8 cellular contexts compared by ENCODE assay signal in genomic region chr14:24297190-24297964, GRCh38. TPM values are rescaled to one million over a fixed set of nuclear protein-coding genes. Genes with fewer than 3 reads are reported as not detected.
DNase-seq lines count a peak whose midpoint lies in the region; ATAC-seq and TF ChIP-seq lines count a peak whose summit lies in the region.

No MANE protein-coding gene starts in this region.

- H3K36me3 ChIP-seq in BE2C: peaks cover 10% of the 10 kb centered on the region

- no peaks in the 10 kb centered on the region for H3K9me3 ChIP-seq in BE2C

- POLR2A ChIA-PET in RWPE1 (lab: Yijun Ruan, JAX; ENCODE audit: low non-redundant PET): interaction anchor here (1.0 kb wide), 1 partner anchor 55 kb away, joined by 5 read pairs; the partner anchor contains the start of gene TINF2

- H3K27ac ChIP-seq in RWPE1 (peak overlapping the region; percentile 94), skin epidermis (peak overlapping the region in 12 of 21 experiments; percentile 1 to 89 (median 33))

- no peaks in the 10 kb centered on the region for H3K4me1 ChIP-seq in BE2C

- in situ Hi-C loops in GM13977 (cut with MboI; ENCODE audit: low pct_unique_long_range_greater_than_20kb, low sequenced_read_pairs, unreplicated experiment): loop anchor here (5.0 kb wide), 1 partner anchor 55 kb away; the partner anchor contains the start of gene TINF2

- TF ChIP-seq POLR2A in erythroblast (IDR thresholded peaks at IDR 0.05; ENCODE audit: low read length): no peak

- no peaks in the 10 kb centered on the region for H3K27me3 ChIP-seq in BE2C

- peak; percentile 67 for TF ChIP-seq CTCF in BE2C (IDR thresholded peaks at IDR 0.05; ENCODE audit: low read depth, low read length)
- TF ChIP-seq CTCF in GM13977 (IDR thresholded peaks at IDR 0.05; ENCODE audit: extremely low read depth, insufficient read depth, missing control alignments): peak; percentile 42
- TF ChIP-seq CTCF in RWPE1 (conservative IDR thresholded peaks at IDR 0.05; ENCODE audit: low read depth): peak; percentile 55

- H3K4me3 ChIP-seq in BE2C (ENCODE audit: low read depth, low read length) (no peak overlapping the region), skin epidermis (no peak overlapping the region)

- CTCF ChIA-PET in RWPE1 (lab: Yijun Ruan, JAX): interaction anchor here (0.6 to 4.7 kb wide), 11 partner anchors 10 to 208 kb away, joined by 3 to 51 read pairs (median 4); partner anchors contain the start of gene TINF2

- no peak for DNase-seq in BE2C
- no peak for DNase-seq in GM13977 (ENCODE audit: low spot score)
- peak; percentile 45 for DNase-seq in RWPE1 (ENCODE audit: low spot score)
- peak; percentile 45 to 66 for DNase-seq in erythroblast (lab: John Stamatoyannopoulos, UW)
- no peak for DNase-seq in cortex of kidney (lab: John Stamatoyannopoulos, UW)
- DNase-seq in NCI-H226: no peak

- ATAC-seq in HG03135 (IDR thresholded peaks at IDR 0.05; ENCODE audit: unreplicated experiment): peak; percentile 13

RNA-seq across cellular contexts. Expression of gene DHRS1, which starts 2.2 kb away (rescaled TPM):
- 5.3 TPM for polyA plus RNA-seq in BE2C (2012; ENCODE audit: insufficient read depth, insufficient read length, low read depth)

RNA-seq across cellular contexts. Expression of gene NOP9, which starts 2.3 kb away (rescaled TPM):
- polyA plus RNA-seq in BE2C (2012; ENCODE audit: insufficient read depth, insufficient read length, low read depth): 46.3 TPM

RNA-seq across cellular contexts. Expression of gene CIDEB, which starts 10.4 kb away (rescaled TPM):
- 9.7 TPM for polyA plus RNA-seq in BE2C (2012; ENCODE audit: insufficient read depth, insufficient read length, low read depth)

RNA-seq across cellular contexts. Expression of gene LTB4R2, which starts 12.6 kb away (rescaled TPM):
- 55.5 TPM for polyA plus RNA-seq in BE2C (2012; ENCODE audit: insufficient read depth, insufficient read length, low read depth)

RNA-seq across cellular contexts. Expression of gene LTB4R, which starts 13.9 kb away (rescaled TPM):
- 103 TPM for polyA plus RNA-seq in BE2C (2012; ENCODE audit: insufficient read depth, insufficient read length, low read depth)

Comparison
In these comparisons a context has a peak if more than half of its experiments do, and no peak if none do; other contexts are left out.
1. DNase-seq: peak in RWPE1 (single experiment) and erythroblast (2 of 2); none in BE2C (single experiment), GM13977 (single experiment), cortex of kidney (single experiment) and NCI-H226 (single experiment).
2. Peak in every context shown above with its lines, with median percentiles within 50 percentile points of each other: CTCF ChIP-seq.